Comparison of ENCODE assay signal across 9 cellular contexts in genomic region chr1:1775364-1776226, GRCh38. TPM values are rescaled to one million over a fixed set of nuclear protein-coding genes. Genes with fewer than 3 reads are reported as not detected.
DNase-seq lines count a peak whose midpoint lies in the region; ATAC-seq lines count a peak whose summit lies in the region.
"Had no signal": no experiment of that assay in that cellular context is flagged by ENCODE, and none has a peak within 500 bp of the region (broad histone marks: within the 10 kb centered on the region; RNA-seq: fewer than 3 reads in every experiment).

No MANE protein-coding gene starts in this region.

- intact Hi-C loops in naive thymus-derived CD4-positive, alpha-beta T cell (cut with micrococcal nuclease), result loop anchor here in 1 of 2 donors (5.0 kb wide), 1 partner anchor 752 kb away; the partner anchor contains the start of gene PANK4

- no peaks in the 10 kb centered on the region for H3K27me3 ChIP-seq in naive thymus-derived CD4-positive, alpha-beta T cell (ENCODE audit: control insufficient read depth in 2 of 2, insufficient read depth in 2 of 2, low read length in 2 of 2)

- no peaks in the 10 kb centered on the region for H3K9me3 ChIP-seq in naive thymus-derived CD4-positive, alpha-beta T cell (ENCODE audit: control insufficient read depth in 2 of 3, low read length in 3 of 3)

- H3K4me1 ChIP-seq in naive thymus-derived CD4-positive, alpha-beta T cell (ENCODE audit: control insufficient read depth in 2 of 2, insufficient read depth in 2 of 2, low read length in 2 of 2), result peaks cover 26 to 37% of the 10 kb centered on the region in 2 donors

- peak overlapping the region; percentile 54 for H3K27ac Mint-ChIP-seq in activated CD4-positive, alpha-beta memory T cell treated with anti-CD3 and anti-CD28 coated beads, Interleukin-2, amount 10 ng/mL, durations not matched to agents 7 days and 5 days
- peak overlapping the region in 7 of 9 donors; percentile 37 to 87 (median 53) for H3K27ac Mint-ChIP-seq in naive thymus-derived CD4-positive, alpha-beta T cell

- H3K27me3 Mint-ChIP-seq in activated CD4-positive, alpha-beta memory T cell treated with anti-CD3 and anti-CD28 coated beads, Interleukin-2, amount 10 ng/mL, durations not matched to agents 7 days and 5 days, result no peaks in the 10 kb centered on the region
- H3K27me3 Mint-ChIP-seq in naive thymus-derived CD4-positive, alpha-beta T cell, result no peaks in the 10 kb centered on the region

- peak overlapping the region; percentile 56 for H3K4me3 Mint-ChIP-seq in activated CD4-positive, alpha-beta memory T cell treated with anti-CD3 and anti-CD28 coated beads, Interleukin-2, amount 10 ng/mL, durations not matched to agents 7 days and 5 days
- H3K4me3 Mint-ChIP-seq in naive thymus-derived CD4-positive, alpha-beta T cell, result peak overlapping the region; percentile 5 to 71 (median 38)

- H3K4me1 Mint-ChIP-seq in activated CD4-positive, alpha-beta memory T cell treated with anti-CD3 and anti-CD28 coated beads, Interleukin-2, amount 10 ng/mL, durations not matched to agents 7 days and 5 days, result peaks cover 49% of the 10 kb centered on the region
- H3K4me1 Mint-ChIP-seq in naive thymus-derived CD4-positive, alpha-beta T cell, result peaks cover 35 to 47% (median 44%) of the 10 kb centered on the region in 7 donors

- peaks cover 28% of the 10 kb centered on the region for H3K36me3 Mint-ChIP-seq in activated CD4-positive, alpha-beta memory T cell treated with anti-CD3 and anti-CD28 coated beads, Interleukin-2, amount 10 ng/mL, durations not matched to agents 7 days and 5 days (ENCODE audit: low read depth)
- H3K36me3 Mint-ChIP-seq in naive thymus-derived CD4-positive, alpha-beta T cell, result peaks cover 5 to 26% (median 10%) of the 10 kb centered on the region in 5 donors

- H3K27ac ChIP-seq in naive thymus-derived CD4-positive, alpha-beta T cell (ENCODE audit: low read depth, low read length), result no peak overlapping the region

- H3K4me3 ChIP-seq in naive thymus-derived CD4-positive, alpha-beta T cell (ENCODE audit: low read length), result no peak overlapping the region

- no peak for ATAC-seq in naive thymus-derived CD4-positive, alpha-beta T cell
- no peak for ATAC-seq in HG02938 (IDR thresholded peaks at IDR 0.05; ENCODE audit: unreplicated experiment)

- peaks cover 4% of the 10 kb centered on the region for H3K9me3 Mint-ChIP-seq in activated CD4-positive, alpha-beta memory T cell treated with anti-CD3 and anti-CD28 coated beads, Interleukin-2, amount 10 ng/mL, durations not matched to agents 7 days and 5 days
- peaks cover 0 to 8% (median 2%) of the 10 kb centered on the region in 11 donors for H3K9me3 Mint-ChIP-seq in naive thymus-derived CD4-positive, alpha-beta T cell

- POLR2A ChIA-PET in activated CD4-positive, alpha-beta memory T cell treated with anti-CD3 and anti-CD28 coated beads, Interleukin-2, amount 10 ng/mL, durations not matched to agents 7 days and 5 days (lab: Charles Lee), result interaction anchor here (1.2 to 1.7 kb wide), 2 partner anchors 116 to 133 kb away, joined by 4 read pairs; no protein-coding TSS in a partner anchor
- POLR2A ChIA-PET in naive thymus-derived CD4-positive, alpha-beta T cell (lab: Charles Lee), result no interaction called here

- CTCF ChIA-PET in activated CD4-positive, alpha-beta memory T cell treated with anti-CD3 and anti-CD28 coated beads, Interleukin-2, amount 10 ng/mL, durations not matched to agents 7 days and 5 days (lab: Charles Lee), result interaction anchor here (2.0 to 5.2 kb wide), 2 partner anchors 130 to 133 kb away, joined by 9 to 35 read pairs; no protein-coding TSS in a partner anchor
- CTCF ChIA-PET in naive thymus-derived CD4-positive, alpha-beta T cell (lab: Charles Lee), result no interaction called here

- peaks cover 0 to 5% (median 0%) of the 10 kb centered on the region in 3 experiments for H3K36me3 ChIP-seq in naive thymus-derived CD4-positive, alpha-beta T cell (ENCODE audit: control insufficient read depth in 2 of 3, insufficient read depth in 3 of 3, low read length in 3 of 3)

- DNase-seq in COLO668 (lab: John Stamatoyannopoulos, UW; ENCODE audit: unreplicated experiment) (peak; percentile 68), HT-29 (ENCODE audit: low spot score) (peak; percentile 19), NCI-H2171 treated with DMSO at 0.1 percent for 48 hours (lab: John Stamatoyannopoulos, UW) (no peak), NCI-H1417 (lab: John Stamatoyannopoulos, UW) (no peak), dermis blood vessel endothelial cell (no peak)
- DNase-seq in activated CD4-positive, alpha-beta memory T cell treated with anti-CD3 and anti-CD28 coated beads, Interleukin-2, amount 10 ng/mL, durations not matched to agents 7 days and 5 days, result no peak
- no peak for DNase-seq in naive thymus-derived CD4-positive, alpha-beta T cell
- DNase-seq: central memory CD4-positive, alpha-beta T cell had no signal

RNA-seq across cellular contexts. Expression of gene NADK, which starts 2.7 kb away (rescaled TPM):
- 98.1 and 99.6 TPM in 2 replicates for total RNA-seq in HT-29 (2014; rRNA removed; shearing (Covaris generic))
- 10 to 100 TPM; 78.0 to 81.5 TPM for total RNA-seq in activated CD4-positive, alpha-beta memory T cell treated with anti-CD3 and anti-CD28 coated beads, Interleukin-2, amount 10 ng/mL, durations not matched to agents 7 days and 5 days
- 100 to 1,000 TPM in 1 of 5 experiments, 10 to 100 TPM in 4; 45.2 to 115 (median 50.3) TPM for total RNA-seq in naive thymus-derived CD4-positive, alpha-beta T cell
- polyA plus RNA-seq in naive thymus-derived CD4-positive, alpha-beta T cell, result 10 to 100 TPM; 14.7 to 24.0 TPM
- total RNA-seq in dermis blood vessel endothelial cell, result 44.6 and 52.1 TPM in 2 replicates

RNA-seq across cellular contexts. Expression of gene CDK11A, which starts 51.4 kb away (rescaled TPM):
- 55.8 and 62.9 TPM in 2 replicates for total RNA-seq in HT-29 (2014; rRNA removed; shearing (Covaris generic))
- 10 to 100 TPM; 67.2 to 68.1 TPM for total RNA-seq in activated CD4-positive, alpha-beta memory T cell treated with anti-CD3 and anti-CD28 coated beads, Interleukin-2, amount 10 ng/mL, durations not matched to agents 7 days and 5 days
- total RNA-seq in naive thymus-derived CD4-positive, alpha-beta T cell, result 100 to 1,000 TPM in 4 of 5 experiments, 10 to 100 TPM in 1; 91.5 to 218 (median 157) TPM
- polyA plus RNA-seq in naive thymus-derived CD4-positive, alpha-beta T cell, result 10 to 100 TPM in 1 of 2 donors, 1 to 10 TPM in 1; 9.8 to 17.2 TPM
- total RNA-seq in dermis blood vessel endothelial cell, result 8.5 and 11.7 TPM in 2 replicates

Comparison
In these comparisons a context has a peak if more than half of its experiments do, and no peak if none do; other contexts are left out.
1. DNase-seq: peak in COLO668 (single experiment) and HT-29 (single experiment); none in activated CD4-positive, alpha-beta memory T cell treated with anti-CD3 and anti-CD28 coated beads, Interleukin-2, amount 10 ng/mL, durations not matched to agents 7 days and 5 days (single experiment), naive thymus-derived CD4-positive, alpha-beta T cell (0 of 9), NCI-H2171 treated with DMSO at 0.1 percent for 48 hours (single experiment), NCI-H1417 (0 of 3) and dermis blood vessel endothelial cell (single experiment).